ENCODE assay signal across 13 cellular contexts in the genomic region with DNA sequence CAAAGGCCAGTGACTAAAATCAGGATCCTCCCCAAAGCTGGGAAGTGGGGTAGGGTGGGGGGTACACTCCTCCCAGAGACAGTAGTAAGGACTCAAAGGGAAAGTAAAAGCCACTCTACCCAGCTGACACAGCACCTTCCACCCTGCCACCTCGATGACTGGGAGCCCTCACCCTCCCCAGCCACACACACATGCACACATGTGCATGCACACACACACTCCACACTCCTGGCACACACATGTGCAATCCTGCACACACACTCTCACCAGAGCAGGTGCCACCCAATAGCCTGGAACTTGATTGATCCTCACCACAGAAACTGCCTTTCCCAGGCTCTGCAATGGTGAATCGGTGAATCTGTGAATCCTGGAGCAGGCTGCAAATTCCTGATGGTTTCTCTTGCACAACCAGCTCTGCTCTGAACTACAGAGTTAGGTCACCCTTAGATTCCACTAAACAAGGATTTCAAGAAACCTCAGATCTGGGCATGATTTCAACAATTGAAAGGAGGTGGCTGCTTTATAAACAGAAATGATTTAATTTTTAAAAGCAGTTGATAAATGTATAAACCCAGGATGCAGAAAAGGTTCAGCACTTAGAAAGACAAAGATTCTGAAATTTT. TPM values are rescaled to one million over a fixed set of nuclear protein-coding genes. Genes with fewer than 3 reads are reported as not detected.
DNase-seq lines count a peak whose midpoint lies in the region; ATAC-seq, FAIRE-seq and TF ChIP-seq lines count a peak whose summit lies in the region.
"Had no signal": no experiment of that assay in that cellular context is flagged by ENCODE, and none has a peak within 500 bp of the region (broad histone marks: within the 10 kb centered on the region; RNA-seq: fewer than 3 reads in every experiment).

No MANE protein-coding gene starts in this region.

- H3K9me3 Mint-ChIP-seq in neural progenitor cell = no peaks in the 10 kb centered on the region
- H3K9me3 Mint-ChIP-seq: CD8-positive, alpha-beta T cell had no signal

- peaks cover 35% of the 10 kb centered on the region for H3K36me3 Mint-ChIP-seq in neural progenitor cell

- no peak overlapping the region for H3K9ac ChIP-seq in neural progenitor cell

- no peaks in the 10 kb centered on the region for H3K36me3 ChIP-seq in neural progenitor cell
- H3K36me3 ChIP-seq: gastrocnemius medialis had no signal

- H3K27ac ChIP-seq in neural progenitor cell = no peak overlapping the region

- no peak overlapping the region for H3K4me2 ChIP-seq in neural progenitor cell

- H3K27me3 Mint-ChIP-seq in neural progenitor cell (ENCODE audit: insufficient read depth, low read depth) = peaks cover 6% of the 10 kb centered on the region

- peaks cover 24% of the 10 kb centered on the region for H3K4me1 ChIP-seq in neural progenitor cell

- no peaks in the 10 kb centered on the region for H3K27me3 ChIP-seq in neural progenitor cell
- H3K27me3 ChIP-seq: gastrocnemius medialis had no signal

- H3K4me3 ChIP-seq in fibroblast of pulmonary artery (replicated peaks; ENCODE audit: low read depth, low read length) (no peak overlapping the region), neural progenitor cell (no peak overlapping the region)
- H3K4me3 ChIP-seq: gastrocnemius medialis had no signal

- peak overlapping the region; percentile 35 for H2AFZ ChIP-seq in neural progenitor cell (replicated peaks)

- H3K4me1 Mint-ChIP-seq in neural progenitor cell = peaks cover 38% of the 10 kb centered on the region

- DNase-seq in AG20443 (ENCODE audit: low spot score) (peak; percentile 81), RCC 7860 (ENCODE audit: low spot score) (no peak), fibroblast of pulmonary artery (ENCODE audit: low read depth) (peak; percentile 63), neural progenitor cell (ENCODE audit: low spot score) (no peak), ureter (ENCODE audit: low spot score) (no peak), foreskin melanocyte (no peak)
- DNase-seq: CD8-positive, alpha-beta T cell; gastrocnemius medialis; midbrain; NCI-H2081 treated with DMSO at 0.1 percent for 48 hours; PC-3 had no signal

- no peaks in the 10 kb centered on the region for H4K20me1 ChIP-seq in neural progenitor cell (ENCODE audit: low read depth)

- TF ChIP-seq CTCF in fibroblast of pulmonary artery (IDR thresholded peaks at IDR 0.05; ENCODE audit: low read length, missing control alignments) (no peak), neural progenitor cell (IDR thresholded peaks at IDR 0.05) (no peak)

- H3K27ac Mint-ChIP-seq in neural progenitor cell = peak overlapping the region; percentile 72
- H3K27ac Mint-ChIP-seq: CD8-positive, alpha-beta T cell had no signal

- H3K9me3 ChIP-seq in neural progenitor cell (ENCODE audit: low read depth) = no peaks in the 10 kb centered on the region
- H3K9me3 ChIP-seq: gastrocnemius medialis had no signal

- ATAC-seq in GM19455 (IDR thresholded peaks at IDR 0.05; ENCODE audit: unreplicated experiment) (no peak), HG02759 (IDR thresholded peaks at IDR 0.05; ENCODE audit: unreplicated experiment) (no peak)
- ATAC-seq: CD8-positive, alpha-beta T cell; gastrocnemius medialis; PC-3 had no signal

- no peaks in the 10 kb centered on the region for H3F3A ChIP-seq in neural progenitor cell (ENCODE audit: low read depth)

- H3K4me3 Mint-ChIP-seq in neural progenitor cell = no peak overlapping the region
- H3K4me3 Mint-ChIP-seq: CD8-positive, alpha-beta T cell had no signal

- H3K79me2 ChIP-seq in neural progenitor cell (ENCODE audit: low read depth) = no peaks in the 10 kb centered on the region

- FAIRE-seq in RCC 7860 (lab: Jason Lieb, UNC) = peak; percentile 81

RNA-seq across cellular contexts. Expression of gene AMOT, which starts 21.5 kb away (rescaled TPM):
- total RNA-seq in neural progenitor cell (ENCODE audit: low replicate concordance) = 3.8 and 7.5 TPM in 2 replicates
- 27.5 TPM for total RNA-seq in ureter

Comparison
In these comparisons a context has a peak if more than half of its experiments do, and no peak if none do; other contexts are left out.
1. DNase-seq: peak in AG20443 (single experiment) and fibroblast of pulmonary artery (single experiment); none in RCC 7860 (single experiment), neural progenitor cell (single experiment), ureter (single experiment) and foreskin melanocyte (single experiment).